In the genomic region with DNA sequence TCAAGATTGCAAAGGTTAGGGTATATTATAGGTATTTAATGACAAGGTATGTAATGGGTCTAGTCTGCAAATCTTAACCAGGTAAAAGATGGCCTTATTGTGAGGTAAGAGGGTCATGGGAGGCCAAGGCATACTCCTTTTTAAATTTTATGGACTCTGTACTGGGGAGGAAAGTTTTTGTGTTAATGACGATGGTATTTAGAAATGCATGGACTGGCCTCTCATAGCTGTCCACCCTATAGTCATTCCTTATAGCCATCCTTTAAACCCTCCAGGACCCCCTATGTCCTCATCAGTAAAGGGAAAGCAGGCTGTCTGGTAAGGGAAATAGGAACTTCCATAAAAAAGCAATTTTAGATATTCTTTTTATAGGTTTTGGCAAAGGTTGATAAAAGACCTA, we compare ENCODE assay signal across 15 cellular contexts. TPM values are rescaled to one million over a fixed set of nuclear protein-coding genes. Genes with fewer than 3 reads are reported as not detected.
DNase-seq lines count a peak whose midpoint lies in the region; ATAC-seq, FAIRE-seq and TF ChIP-seq lines count a peak whose summit lies in the region.
"Had no signal": no experiment of that assay in that cellular context is flagged by ENCODE, and none has a peak within 500 bp of the region (broad histone marks: within the 10 kb centered on the region; RNA-seq: fewer than 3 reads in every experiment).

No MANE protein-coding gene starts in this region.

- TF ChIP-seq CTCF in AG04449 (IDR thresholded peaks at IDR 0.05; ENCODE audit: insufficient read depth, low read length, missing control alignments): no peak
- no peak for TF ChIP-seq CTCF in HFF-Myc (IDR thresholded peaks at IDR 0.05; ENCODE audit: low read depth, low read length, missing control alignments)
- TF ChIP-seq CTCF in GM12878 (IDR thresholded peaks at IDR 0.05 in 2 of 3, conservative IDR thresholded peaks at IDR 0.05 in 1 of 3; ENCODE audit: control insufficient read depth in 2 of 3, extremely low read depth in 1 of 3, insufficient read depth in 1 of 3, low read depth in 3 of 3, low read length in 3 of 3): no peak
- no peak for TF ChIP-seq CTCF in lower lobe of right lung (IDR thresholded peaks at IDR 0.05)
- no peak for TF ChIP-seq CTCF in osteocyte (IDR thresholded peaks at IDR 0.05)

- no peak overlapping the region for H3K4me3 Mint-ChIP-seq in activated T-helper 2 cell treated with anti-CD3 and anti-CD28 coated beads, Interferon-gamma antibody, Interleukin-2, Interleukin-4, amounts not matched to agents 10 μg/mL and 5 μg/mL and 100 μg/mL, durations not matched to agents 14 hours and 24 hours and 36 hours (ENCODE audit: low read depth)
- no peak overlapping the region for H3K4me3 Mint-ChIP-seq in osteocyte (ENCODE audit: unreplicated experiment)
- H3K4me3 Mint-ChIP-seq: CD14-positive monocyte had no signal

- H3K4me1 ChIP-seq in GM12878 (ENCODE audit: control insufficient read depth, insufficient read depth, low read length) (no peaks in the 10 kb centered on the region; the same call in 1 of the 2 replicates), lower lobe of right lung (peaks cover 48% of the 10 kb centered on the region)

- TF ChIP-seq POLR2A in GM12878 (IDR thresholded peaks at IDR 0.05; ENCODE audit: low read depth, low read length) (no peak), H54 (IDR thresholded peaks at IDR 0.05; ENCODE audit: low read depth, low read length) (no peak)

- FAIRE-seq in GM12878 (lab: Jason Lieb, UNC) (no peak), H54 (lab: Jason Lieb, UNC) (no peak)

- POLR2A ChIA-PET in AG04449 (lab: Yijun Ruan, JAX) (no interaction called here), GM12878 (lab: Charles Lee) (no interaction called here)

- 65% methylated on average over 1 of the region's 1 CpG for WGBS in GM12878 (ENCODE audit: insufficient coverage, insufficient replicate concordance, low lambda C conversion rate, missing lambda C conversion rate)

- DNase-seq in AG04449 (ENCODE audit: low read depth, low spot score) (no peak), HFF-Myc (ENCODE audit: extremely low read depth, low read depth) (no peak), GM12878 (ENCODE audit: low read depth, low spot score) (no peak), lower lobe of right lung (no peak), osteocyte (ENCODE audit: extremely low spot score, unreplicated experiment) (no peak), H54 (ENCODE audit: insufficient read length, low spot score) (no peak)
- DNase-seq in activated T-helper 2 cell treated with anti-CD3 and anti-CD28 coated beads, Interferon-gamma antibody, Interleukin-2, Interleukin-4, amounts not matched to agents 10 μg/mL and 5 μg/mL and 100 μg/mL, durations not matched to agents 14 hours and 24 hours and 36 hours (ENCODE audit: low spot score): no peak
- DNase-seq in activated CD4-positive, CD25-positive, alpha-beta regulatory T cell treated with anti-CD3 and anti-CD28 coated beads, Interleukin-2, amount 50 U/mL, for 72 hours: no peak
- DNase-seq: caudate nucleus, left lung, thyroid gland had no signal

- no peak for TF ChIP-seq RAD21 in GM12878 (IDR thresholded peaks at IDR 0.05; ENCODE audit: insufficient read depth, low read depth, low read length)

- H4K20me1 ChIP-seq in GM12878 (ENCODE audit: control insufficient read depth, insufficient read depth): no peaks in the 10 kb centered on the region

- H3K27me3 ChIP-seq in GM12878 (replicated peaks in 1 of 2; ENCODE audit: control insufficient read depth in 2 of 2, insufficient read depth in 2 of 2, low read length in 1 of 2) (no peaks in the 10 kb centered on the region), lower lobe of right lung (ENCODE audit: low read depth) (no peaks in the 10 kb centered on the region)
- H3K27me3 ChIP-seq: gastroesophageal sphincter, left lung, thyroid gland had no signal

- H3K36me3 Mint-ChIP-seq in activated T-helper 2 cell treated with anti-CD3 and anti-CD28 coated beads, Interferon-gamma antibody, Interleukin-2, Interleukin-4, amounts not matched to agents 10 μg/mL and 5 μg/mL and 100 μg/mL, durations not matched to agents 14 hours and 24 hours and 36 hours (ENCODE audit: low read depth): peaks cover 22% of the 10 kb centered on the region
- peaks cover 6% of the 10 kb centered on the region for H3K36me3 Mint-ChIP-seq in osteocyte (ENCODE audit: unreplicated experiment)

- H3K27ac ChIP-seq in GM12878 (ENCODE audit: control insufficient read depth, insufficient read depth) (no peak overlapping the region), lower lobe of right lung (no peak overlapping the region)
- H3K27ac ChIP-seq: thyroid gland had no signal

- in situ Hi-C loops in GM12878 (cut with MboI): no loop called here

- RAD21 ChIA-PET in GM12878 (lab: Charles Lee; ENCODE audit: unreplicated experiment): no interaction called here

- peaks cover 78% of the 10 kb centered on the region for H3K79me2 ChIP-seq in GM12878 (ENCODE audit: control insufficient read depth, insufficient read depth, low read length)

- H3K9me3 ChIP-seq in GM12878 (replicated peaks; ENCODE audit: control insufficient read depth, insufficient read depth, low read length): peaks cover 2% of the 10 kb centered on the region; the same call in 2 of the 3 replicates
- no peaks in the 10 kb centered on the region for H3K9me3 ChIP-seq in lower lobe of right lung
- H3K9me3 ChIP-seq: gastroesophageal sphincter, left lung, thyroid gland had no signal

- H3K27ac Mint-ChIP-seq in activated T-helper 2 cell treated with anti-CD3 and anti-CD28 coated beads, Interferon-gamma antibody, Interleukin-2, Interleukin-4, amounts not matched to agents 10 μg/mL and 5 μg/mL and 100 μg/mL, durations not matched to agents 14 hours and 24 hours and 36 hours: no peak overlapping the region
- no peak overlapping the region for H3K27ac Mint-ChIP-seq in osteocyte (ENCODE audit: unreplicated experiment)
- H3K27ac Mint-ChIP-seq: progenitor cell of endocrine pancreas had no signal

- CTCF ChIA-PET in AG04449 (lab: Yijun Ruan, JAX) (interaction anchor here (3.2 kb wide), 1 partner anchor 10 kb away, joined by 26 read pairs; no protein-coding TSS in a partner anchor), GM12878 (lab: Yijun Ruan, JAX) (no interaction called here)

- H3K27me3 Mint-ChIP-seq in activated T-helper 2 cell treated with anti-CD3 and anti-CD28 coated beads, Interferon-gamma antibody, Interleukin-2, Interleukin-4, amounts not matched to agents 10 μg/mL and 5 μg/mL and 100 μg/mL, durations not matched to agents 14 hours and 24 hours and 36 hours (ENCODE audit: low read depth): no peaks in the 10 kb centered on the region
- H3K27me3 Mint-ChIP-seq in osteocyte (ENCODE audit: unreplicated experiment): no peaks in the 10 kb centered on the region
- H3K27me3 Mint-ChIP-seq: progenitor cell of endocrine pancreas had no signal

- intact Hi-C loops in GM12878 (cut with micrococcal nuclease; ENCODE audit: unreplicated experiment): no loop called here
- intact Hi-C loops in lower lobe of right lung (cut with DNase I): no loop called here
- intact Hi-C loops in activated T-helper 2 cell treated with anti-CD3 and anti-CD28 coated beads, Interferon-gamma antibody, Interleukin-2, Interleukin-4, amounts not matched to agents 10 μg/mL and 5 μg/mL and 100 μg/mL, durations not matched to agents 14 hours and 24 hours and 36 hours (cut with micrococcal nuclease): loop anchor here (2.0 to 10.0 kb wide), 4 partner anchors 15 to 1171 kb away; partner anchors contain the start of genes GSTCD, INTS12 and TET2

- H3K4me3 ChIP-seq in AG04449 (ENCODE audit: low read depth, low read length) (peak overlapping the region; percentile 0; the same call in 1 of the 2 replicates), HFF-Myc (replicated peaks; ENCODE audit: low read depth, low read length) (peak overlapping the region; percentile 63), GM12878 (peak overlapping the region; percentile 83), lower lobe of right lung (peak overlapping the region; percentile 76)

- no peak for TF ChIP-seq EP300 in GM12878 (IDR thresholded peaks at IDR 0.05; ENCODE audit: borderline replicate concordance in 1 of 2, control insufficient read depth in 1 of 2, low read depth in 2 of 2, low read length in 2 of 2)

- peak overlapping the region; percentile 78 for H3K4me2 ChIP-seq in GM12878 (ENCODE audit: control insufficient read depth, insufficient read depth)

- H3K36me3 ChIP-seq in GM12878 (ENCODE audit: control insufficient read depth in 2 of 2, insufficient read depth in 2 of 2, low read length in 1 of 2) (no peaks in the 10 kb centered on the region; a peak in 1 of 4 replicates), lower lobe of right lung (no peaks in the 10 kb centered on the region)
- H3K36me3 ChIP-seq: thyroid gland had no signal

- H3K9me3 Mint-ChIP-seq in activated T-helper 2 cell treated with anti-CD3 and anti-CD28 coated beads, Interferon-gamma antibody, Interleukin-2, Interleukin-4, amounts not matched to agents 10 μg/mL and 5 μg/mL and 100 μg/mL, durations not matched to agents 14 hours and 24 hours and 36 hours: no peaks in the 10 kb centered on the region
- no peaks in the 10 kb centered on the region for H3K9me3 Mint-ChIP-seq in osteocyte (ENCODE audit: unreplicated experiment)

- no peak overlapping the region for H3K9ac ChIP-seq in GM12878 (ENCODE audit: control insufficient read depth, insufficient read depth, low read length)

- SMC1A ChIA-PET in GM12878 (lab: Charles Lee; ENCODE audit: uncharacterized antibody, unreplicated experiment): no interaction called here

- no TSS peak for BruUV-seq in GM12878 (replicated peaks; lab: Mats Ljungman, UMichigan)

- H3K4me1 Mint-ChIP-seq in activated T-helper 2 cell treated with anti-CD3 and anti-CD28 coated beads, Interferon-gamma antibody, Interleukin-2, Interleukin-4, amounts not matched to agents 10 μg/mL and 5 μg/mL and 100 μg/mL, durations not matched to agents 14 hours and 24 hours and 36 hours (ENCODE audit: low read depth): peaks cover 25% of the 10 kb centered on the region
- H3K4me1 Mint-ChIP-seq in osteocyte (ENCODE audit: unreplicated experiment): peaks cover 20% of the 10 kb centered on the region

- ATAC-seq in GM12878: no peak
- ATAC-seq in lower lobe of right lung: no peak
- ATAC-seq: gastroesophageal sphincter, left lung, Right ventricle myocardium inferior had no signal

- no peak overlapping the region for H2AFZ ChIP-seq in GM12878 (ENCODE audit: control insufficient read depth, low read depth, low read length)

RNA-seq across cellular contexts. Expression of gene AIMP1, which starts 1.5 kb away (rescaled TPM):
- total RNA-seq in GM12878 (2013; cell fraction: nucleolus; rRNA removed): 16.1 and 18.8 TPM in 2 replicates
- 18.6 and 23.9 TPM in 2 replicates for total RNA-seq in GM12878 (2014; rRNA removed)
- total RNA-seq in GM12878 (2014; rRNA removed; fragmentation: Illumina TruSeq; extraction: Trizol): 35.7 and 36.9 TPM in 2 replicates
- 46.1 and 49.0 TPM in 2 replicates for total RNA-seq in GM12878 (2021)
- polyA plus RNA-seq in GM12878 (2011; ENCODE audit: low read depth): 21.7 TPM
- polyA plus RNA-seq in GM12878 (2011; rRNA removed): 41.5 and 76.4 TPM in 2 replicates
- 8.2 and 8.4 TPM in 2 replicates for polyA plus RNA-seq in GM12878 (2011; cell fraction: cytosol; rRNA removed)
- 15.8 and 16.8 TPM in 2 replicates for polyA plus RNA-seq in GM12878 (2011; cell fraction: nucleus; rRNA removed)
- polyA plus RNA-seq in GM12878 (2012): 36.5 and 53.0 TPM in 2 replicates
- 66.8 and 99.6 TPM in 2 replicates for polyA plus RNA-seq in GM12878 (2014; fragmentation: Illumina TruSeq; extraction: Trizol)
- 100 to 1,000 TPM; 115 to 131 TPM for polyA plus RNA-seq in GM12878 (2014; fragmentation: Nextera tagmentation; extraction: Ambion mirVana)
- 27.0 and 32.3 TPM in 2 replicates for polyA plus RNA-seq in GM12878 (2014; rRNA removed)
- polyA plus RNA-seq in GM12878 (2016; fragmentation: Nextera tagmentation; extraction: Ambion mirVana): 100 to 1,000 TPM; 111 to 121 TPM
- polyA minus RNA-seq in GM12878 (2011; rRNA and poly(A)+ RNA removed): 4.3 and 5.3 TPM in 2 replicates
- polyA minus RNA-seq in GM12878 (2011; cell fraction: cytosol; rRNA and poly(A)+ RNA removed): 3.6 and 5.3 TPM in 2 replicates
- 3.6 and 5.5 TPM in 2 replicates for polyA minus RNA-seq in GM12878 (2011; cell fraction: nucleus; rRNA and poly(A)+ RNA removed)
- 40.7 TPM for total RNA-seq in lower lobe of right lung
- total RNA-seq in activated T-helper 2 cell treated with anti-CD3 and anti-CD28 coated beads, Interferon-gamma antibody, Interleukin-2, Interleukin-4, amounts not matched to agents 10 μg/mL and 5 μg/mL and 100 μg/mL, durations not matched to agents 14 hours and 24 hours and 36 hours: 72.1 and 72.5 TPM in 2 replicates
- total RNA-seq in osteocyte: 36.4 and 41.2 TPM in 2 replicates

RNA-seq across cellular contexts. Expression of gene TBCK, which starts 1.8 kb away (rescaled TPM):
- 313 and 315 TPM in 2 replicates for total RNA-seq in GM12878 (2013; cell fraction: nucleolus; rRNA removed)
- 26.5 and 30.3 TPM in 2 replicates for total RNA-seq in GM12878 (2014; rRNA removed)
- 21.6 and 26.0 TPM in 2 replicates for total RNA-seq in GM12878 (2014; rRNA removed; fragmentation: Illumina TruSeq; extraction: Trizol)
- total RNA-seq in GM12878 (2021): 20.4 and 22.8 TPM in 2 replicates
- 13.1 TPM for polyA plus RNA-seq in GM12878 (2011; ENCODE audit: low read depth)
- polyA plus RNA-seq in GM12878 (2011; rRNA removed): 28.9 and 47.1 TPM in 2 replicates
- 14.0 and 17.4 TPM in 2 replicates for polyA plus RNA-seq in GM12878 (2011; cell fraction: cytosol; rRNA removed)
- polyA plus RNA-seq in GM12878 (2011; cell fraction: nucleus; rRNA removed): 98.6 and 119 TPM in 2 replicates
- polyA plus RNA-seq in GM12878 (2012): 11.3 and 13.4 TPM in 2 replicates
- 13.6 and 16.3 TPM in 2 replicates for polyA plus RNA-seq in GM12878 (2014; fragmentation: Illumina TruSeq; extraction: Trizol)
- polyA plus RNA-seq in GM12878 (2014; fragmentation: Nextera tagmentation; extraction: Ambion mirVana): 1 to 10 TPM; 4.1 to 5.3 TPM
- 8.6 and 10.9 TPM in 2 replicates for polyA plus RNA-seq in GM12878 (2014; rRNA removed)
- polyA plus RNA-seq in GM12878 (2016; fragmentation: Nextera tagmentation; extraction: Ambion mirVana): 10 to 100 TPM; 19.9 to 21.1 TPM
- polyA minus RNA-seq in GM12878 (2011; rRNA and poly(A)+ RNA removed): 65.8 and 78.1 TPM in 2 replicates
- 9.9 and 10.1 TPM in 2 replicates for polyA minus RNA-seq in GM12878 (2011; cell fraction: cytosol; rRNA and poly(A)+ RNA removed)
- polyA minus RNA-seq in GM12878 (2011; cell fraction: nucleus; rRNA and poly(A)+ RNA removed): 183 and 246 TPM in 2 replicates
- 45.7 TPM for total RNA-seq in lower lobe of right lung
- 28.5 and 29.8 TPM in 2 replicates for total RNA-seq in activated T-helper 2 cell treated with anti-CD3 and anti-CD28 coated beads, Interferon-gamma antibody, Interleukin-2, Interleukin-4, amounts not matched to agents 10 μg/mL and 5 μg/mL and 100 μg/mL, durations not matched to agents 14 hours and 24 hours and 36 hours
- total RNA-seq in osteocyte: 47.7 and 49.9 TPM in 2 replicates

RNA-seq across cellular contexts. Expression of gene GIMD1, which starts 50.8 kb away (rescaled TPM):
- not detected in 2 replicates for total RNA-seq in GM12878 (2013; cell fraction: nucleolus; rRNA removed)
- total RNA-seq in GM12878 (2014; rRNA removed): not detected in 2 replicates
- total RNA-seq in GM12878 (2014; rRNA removed; fragmentation: Illumina TruSeq; extraction: Trizol): not detected in 2 replicates
- total RNA-seq in GM12878 (2021): not detected in 2 replicates
- polyA plus RNA-seq in GM12878 (2011; ENCODE audit: low read depth): not detected
- polyA plus RNA-seq in GM12878 (2011; rRNA removed): not detected in 2 replicates
- polyA plus RNA-seq in GM12878 (2011; cell fraction: cytosol; rRNA removed): not detected in 2 replicates
- not detected in 2 replicates for polyA plus RNA-seq in GM12878 (2011; cell fraction: nucleus; rRNA removed)
- polyA plus RNA-seq in GM12878 (2012): not detected in 2 replicates
- polyA plus RNA-seq in GM12878 (2014; fragmentation: Illumina TruSeq; extraction: Trizol): not detected in 2 replicates
- polyA plus RNA-seq in GM12878 (2014; fragmentation: Nextera tagmentation; extraction: Ambion mirVana): not detected
- 0.14 TPM in 1 of 2 replicates, not detected in the other for polyA plus RNA-seq in GM12878 (2014; rRNA removed)
- polyA plus RNA-seq in GM12878 (2016; fragmentation: Nextera tagmentation; extraction: Ambion mirVana): not detected
- not detected in 2 replicates for polyA minus RNA-seq in GM12878 (2011; rRNA and poly(A)+ RNA removed)
- not detected in 2 replicates for polyA minus RNA-seq in GM12878 (2011; cell fraction: cytosol; rRNA and poly(A)+ RNA removed)
- polyA minus RNA-seq in GM12878 (2011; cell fraction: nucleus; rRNA and poly(A)+ RNA removed): not detected in 2 replicates
- total RNA-seq in lower lobe of right lung: not detected
- total RNA-seq in activated T-helper 2 cell treated with anti-CD3 and anti-CD28 coated beads, Interferon-gamma antibody, Interleukin-2, Interleukin-4, amounts not matched to agents 10 μg/mL and 5 μg/mL and 100 μg/mL, durations not matched to agents 14 hours and 24 hours and 36 hours: not detected in 2 replicates
- total RNA-seq in osteocyte: not detected in 2 replicates
- total RNA-seq: gastroesophageal sphincter, left lung, progenitor cell of endocrine pancreas, Right ventricle myocardium inferior, thyroid gland had no signal
- polyA plus RNA-seq: CD14-positive monocyte had no signal

Comparison
In these comparisons a context has a peak if more than half of its experiments do, and no peak if none do; other contexts are left out.
1. H3K4me3 ChIP-seq: peak in every context shown above with its lines; median percentile 83 in GM12878; 76 in lower lobe of right lung; 63 in HFF-Myc; 0 in AG04449.